18 cellular contexts compared by ENCODE assay signal in the genomic region with DNA sequence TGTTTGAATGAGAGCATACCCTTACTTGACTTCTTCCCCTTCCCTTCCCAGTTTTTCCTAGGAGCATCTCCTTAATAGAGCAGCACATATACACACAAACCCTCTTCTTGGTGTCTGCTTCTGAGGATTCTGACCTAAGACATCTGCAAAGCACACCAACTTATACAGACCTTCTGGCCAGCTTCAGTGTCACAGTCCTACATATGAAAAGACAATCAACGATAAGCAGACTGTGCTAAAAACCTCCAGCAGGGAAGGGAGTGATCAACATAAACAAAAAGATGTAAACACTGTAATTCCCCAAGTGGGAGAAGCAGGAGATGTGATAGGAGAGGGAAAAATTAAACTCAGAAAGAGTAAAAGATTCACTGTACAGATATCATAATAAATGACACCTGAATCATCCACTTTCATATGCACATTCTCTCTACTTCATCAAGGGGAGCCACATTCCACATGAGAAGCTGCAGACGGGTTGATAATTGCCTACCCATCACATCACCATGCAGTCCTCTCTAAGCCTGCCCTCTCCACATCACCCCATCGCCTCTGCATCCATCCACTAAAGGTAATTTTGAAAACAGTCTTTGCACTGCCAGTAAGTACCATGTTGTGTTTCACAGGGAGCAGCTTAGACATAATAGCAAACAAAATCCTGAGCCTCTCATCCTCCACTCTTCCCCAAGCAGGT.
"Had no signal": no experiment of that assay in that cellular context is flagged by ENCODE, and none has a peak within 500 bp of the region (broad histone marks: within the 10 kb centered on the region; RNA-seq: fewer than 3 reads in every experiment).

No MANE protein-coding gene starts in this region.

- H3K27me3 Mint-ChIP-seq: type B pancreatic cell had no signal

- H3K9me3 ChIP-seq: heart right ventricle, ovary had no signal

- H3K4me1 ChIP-seq: neural progenitor cell had no signal

- H3K9me3 Mint-ChIP-seq: activated CD4-positive, alpha-beta T cell treated with anti-CD3 and anti-CD28 coated beads, Interleukin-2, amount 10 ng/mL, durations not matched to agents 7 days and 5 days; activated naive CD8-positive, alpha-beta T cell treated with anti-CD3 and anti-CD28 coated beads, Interleukin-2, amount 10 ng/mL, durations not matched to agents 7 days and 5 days; activated T-helper 1 cell treated with anti-CD3 and anti-CD28 coated beads, Interleukin-12 subunit alpha, Interleukin-12 subunit beta, Interleukin-2, Interleukin-4 antibody, amounts not matched to agents 30 ng/mL and 10 ng/mL and 1 ng/mL, durations not matched to agents 14 hours and 24 hours and 36 hours; dendritic cell treated with granulocyte-macrophage colony-stimulating factor and Interleukin-4, amounts not matched to agents 40 ng/mL and 50 ng/mL, for 4 days; neural progenitor cell; stimulated activated naive CD8-positive, alpha-beta T cell treated with anti-CD3 and anti-CD28 coated beads, Interleukin-15, amount 100 ng/mL, for 72 hours; type B pancreatic cell had no signal

- H3K4me2 ChIP-seq: neural progenitor cell had no signal

- H3K4me1 Mint-ChIP-seq: activated CD4-positive, alpha-beta T cell treated with anti-CD3 and anti-CD28 coated beads, Interleukin-2, amount 10 ng/mL, durations not matched to agents 7 days and 5 days; activated naive CD8-positive, alpha-beta T cell treated with anti-CD3 and anti-CD28 coated beads, Interleukin-2, amount 10 ng/mL, durations not matched to agents 7 days and 5 days; stimulated activated naive CD8-positive, alpha-beta T cell treated with anti-CD3 and anti-CD28 coated beads, Interleukin-15, amount 100 ng/mL, for 72 hours had no signal

- H2AFZ ChIP-seq: neural progenitor cell had no signal

- H3K27me3 ChIP-seq: heart right ventricle, neural progenitor cell, ovary had no signal

- H3K27ac ChIP-seq: epithelial cell of prostate, heart right ventricle, neural progenitor cell, ovary had no signal

- H3K4me3 Mint-ChIP-seq: activated CD4-positive, alpha-beta T cell treated with anti-CD3 and anti-CD28 coated beads, Interleukin-2, amount 10 ng/mL, durations not matched to agents 7 days and 5 days; activated naive CD8-positive, alpha-beta T cell treated with anti-CD3 and anti-CD28 coated beads, Interleukin-2, amount 10 ng/mL, durations not matched to agents 7 days and 5 days; activated T-helper 1 cell treated with anti-CD3 and anti-CD28 coated beads, Interleukin-12 subunit alpha, Interleukin-12 subunit beta, Interleukin-2, Interleukin-4 antibody, amounts not matched to agents 30 ng/mL and 10 ng/mL and 1 ng/mL, durations not matched to agents 14 hours and 24 hours and 36 hours; dendritic cell treated with granulocyte-macrophage colony-stimulating factor and Interleukin-4, amounts not matched to agents 40 ng/mL and 50 ng/mL, for 4 days; effector memory CD8-positive, alpha-beta T cell; neural progenitor cell; stimulated activated naive CD8-positive, alpha-beta T cell treated with anti-CD3 and anti-CD28 coated beads, Interleukin-15, amount 100 ng/mL, for 72 hours; type B pancreatic cell had no signal

- H3K4me3 ChIP-seq: heart right ventricle, lung, neural progenitor cell, ovary had no signal

- H3K36me3 ChIP-seq: heart right ventricle, neural progenitor cell, ovary had no signal

- H3K36me3 Mint-ChIP-seq: activated naive CD8-positive, alpha-beta T cell treated with anti-CD3 and anti-CD28 coated beads, Interleukin-2, amount 10 ng/mL, durations not matched to agents 7 days and 5 days; neural progenitor cell; type B pancreatic cell had no signal

- ATAC-seq: effector memory CD8-positive, alpha-beta T cell; heart right ventricle; left colon; sciatic nerve; stimulated activated naive CD8-positive, alpha-beta T cell treated with anti-CD3 and anti-CD28 coated beads, Interleukin-15, amount 100 ng/mL, for 72 hours had no signal

- H3K27ac Mint-ChIP-seq: activated CD4-positive, alpha-beta T cell treated with anti-CD3 and anti-CD28 coated beads, Interleukin-2, amount 10 ng/mL, durations not matched to agents 7 days and 5 days; activated naive CD8-positive, alpha-beta T cell treated with anti-CD3 and anti-CD28 coated beads, Interleukin-2, amount 10 ng/mL, durations not matched to agents 7 days and 5 days; activated T-helper 1 cell treated with anti-CD3 and anti-CD28 coated beads, Interleukin-12 subunit alpha, Interleukin-12 subunit beta, Interleukin-2, Interleukin-4 antibody, amounts not matched to agents 30 ng/mL and 10 ng/mL and 1 ng/mL, durations not matched to agents 14 hours and 24 hours and 36 hours; dendritic cell treated with granulocyte-macrophage colony-stimulating factor and Interleukin-4, amounts not matched to agents 40 ng/mL and 50 ng/mL, for 4 days; effector memory CD8-positive, alpha-beta T cell; neural progenitor cell; stimulated activated naive CD8-positive, alpha-beta T cell treated with anti-CD3 and anti-CD28 coated beads, Interleukin-15, amount 100 ng/mL, for 72 hours; type B pancreatic cell had no signal

- H3K9ac ChIP-seq: neural progenitor cell had no signal

- DNase-seq: activated CD4-positive, alpha-beta T cell treated with anti-CD3 and anti-CD28 coated beads, Interleukin-2, amount 10 ng/mL, durations not matched to agents 7 days and 5 days; activated CD4-positive, CD25-positive, alpha-beta regulatory T cell; activated CD8-positive, alpha-beta memory T cell treated with anti-CD3 and anti-CD28 coated beads for 24 hours; activated naive CD8-positive, alpha-beta T cell treated with anti-CD3 and anti-CD28 coated beads, Interleukin-2, amount 10 ng/mL, durations not matched to agents 7 days and 5 days; anterior cingulate cortex; effector memory CD8-positive, alpha-beta T cell; heart right ventricle; left colon; midbrain; ovary; stimulated activated naive CD8-positive, alpha-beta T cell treated with anti-CD3 and anti-CD28 coated beads, Interleukin-15, amount 100 ng/mL, for 72 hours had no signal
